In the genomic region with DNA sequence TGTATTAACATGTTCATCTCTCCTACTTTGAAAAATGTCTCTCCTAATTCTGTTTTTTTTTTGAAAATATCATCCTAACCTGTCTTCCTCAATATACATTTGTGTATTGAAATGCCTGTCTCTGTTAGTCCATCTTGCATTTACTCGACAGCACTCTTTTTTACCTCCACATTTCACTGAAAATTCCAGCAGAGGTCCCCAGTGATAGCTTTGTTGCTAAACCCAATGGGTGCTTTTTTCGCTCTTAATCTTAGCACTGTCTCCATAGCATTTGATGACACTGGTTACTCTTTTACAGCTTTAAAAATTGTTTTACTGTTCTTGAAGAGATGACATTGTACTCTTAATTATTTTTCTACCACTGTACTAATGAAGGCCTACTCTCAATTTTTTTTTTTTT, we compare ENCODE assay signal across 8 cellular contexts. TPM values are rescaled to one million over a fixed set of nuclear protein-coding genes. Genes with fewer than 3 reads are reported as not detected.
A peak's percentile ranks its signal among the peaks of the same experiment; 100 is the strongest.
DNase-seq lines count a peak whose midpoint lies in the region; ATAC-seq, FAIRE-seq and TF ChIP-seq lines count a peak whose summit lies in the region.

No MANE protein-coding gene starts in this region.

- BruUV-seq in GM12878 (replicated peaks; lab: Mats Ljungman, UMichigan): no TSS peak

- H3K9ac ChIP-seq in Karpas-422 (ENCODE audit: low read length) (no peak overlapping the region), GM12878 (ENCODE audit: control insufficient read depth, insufficient read depth, low read length) (no peak overlapping the region)

- H2AFZ ChIP-seq in Karpas-422 (ENCODE audit: low read length) (no peak overlapping the region), GM12878 (ENCODE audit: control insufficient read depth, low read depth, low read length) (no peak overlapping the region)

- ATAC-seq in GM12878: peak; percentile 72

- H3K9me3 ChIP-seq in DOHH2 (ENCODE audit: control insufficient read depth, insufficient read depth, low read length) (no peaks in the 10 kb centered on the region), Karpas-422 (ENCODE audit: low read length) (no peaks in the 10 kb centered on the region), GM12878 (replicated peaks; ENCODE audit: control insufficient read depth, insufficient read depth, low read length) (no peaks in the 10 kb centered on the region)

- H4K20me1 ChIP-seq in DOHH2 (ENCODE audit: control insufficient read depth, insufficient read depth, low read depth, low read length) (0 out of 2 replicates have a peak, but pooled peaks cover 3% of the 10 kb centered on the region), Karpas-422 (ENCODE audit: insufficient read depth, low read depth, low read length) (peaks cover 35% of the 10 kb centered on the region), GM12878 (ENCODE audit: control insufficient read depth, insufficient read depth) (no peaks in the 10 kb centered on the region)

- RAD21 ChIA-PET in GM12878 (lab: Charles Lee; ENCODE audit: unreplicated experiment): interaction anchor here (0.7 to 3.0 kb wide), 4 partner anchors 12 to 142 kb away, joined by 3 to 34 read pairs (median 4); no protein-coding TSS in a partner anchor

- H3K9me2 ChIP-seq in DOHH2 (replicated peaks; ENCODE audit: control insufficient read depth, low read length): no peaks in the 10 kb centered on the region
- H3K9me2 ChIP-seq in Karpas-422 (replicated peaks; ENCODE audit: insufficient read depth, low read length): no peaks in the 10 kb centered on the region

- H3F3A ChIP-seq in DOHH2 (ENCODE audit: control insufficient read depth, insufficient read depth): no peaks in the 10 kb centered on the region

- no peak for TF ChIP-seq POLR2A in GM12878 (IDR thresholded peaks at IDR 0.05; ENCODE audit: low read depth, low read length)

- TF ChIP-seq CTCF in DOHH2 (IDR thresholded peaks at IDR 0.05; ENCODE audit: low read depth, low read length, poor library complexity, severe bottlenecking) (peak; percentile 51), GM12878 (IDR thresholded peaks at IDR 0.05 in 2 of 3, conservative IDR thresholded peaks at IDR 0.05 in 1 of 3; ENCODE audit: control insufficient read depth in 2 of 3, extremely low read depth in 1 of 3, insufficient read depth in 1 of 3, low read depth in 3 of 3, low read length in 3 of 3) (peak; percentile 35 to 55 (median 37); a peak in 4 of 6 replicates)

- intact Hi-C loops in GM12878 (cut with micrococcal nuclease; ENCODE audit: unreplicated experiment): loop anchor here (2.0 to 10.0 kb wide), 2 partner anchors 107 to 141 kb away; no protein-coding TSS in a partner anchor

- H3K36me3 ChIP-seq in DOHH2 (ENCODE audit: control insufficient read depth, low read length) (no peaks in the 10 kb centered on the region), Karpas-422 (ENCODE audit: insufficient read depth, low read length) (no peaks in the 10 kb centered on the region), GM12878 (ENCODE audit: control insufficient read depth in 2 of 2, insufficient read depth in 2 of 2, low read length in 1 of 2) (no peaks in the 10 kb centered on the region)

- H3K4me2 ChIP-seq in DOHH2 (ENCODE audit: low read length) (no peak overlapping the region), Karpas-422 (ENCODE audit: low read depth, low read length, poor library complexity, severe bottlenecking) (no peak overlapping the region), GM12878 (ENCODE audit: control insufficient read depth, insufficient read depth) (no peak overlapping the region)

- in situ Hi-C loops in GM12878 (cut with MboI): loop anchor here (5.0 kb wide), 1 partner anchor 145 kb away; no protein-coding TSS in a partner anchor

- TF ChIP-seq RAD21 in GM12878 (IDR thresholded peaks at IDR 0.05; ENCODE audit: insufficient read depth, low read depth, low read length): peak; percentile 80

- no peak for TF ChIP-seq EP300 in GM12878 (IDR thresholded peaks at IDR 0.05; ENCODE audit: borderline replicate concordance in 1 of 2, control insufficient read depth in 1 of 2, low read depth in 2 of 2, low read length in 2 of 2)

- POLR2A ChIA-PET in GM12878 (lab: Charles Lee): no interaction called here

- H3K4me1 ChIP-seq in DOHH2 (ENCODE audit: control insufficient read depth, low read length) (no peaks in the 10 kb centered on the region), Karpas-422 (ENCODE audit: low read length) (no peaks in the 10 kb centered on the region), GM12878 (ENCODE audit: control insufficient read depth, insufficient read depth, low read length) (no peaks in the 10 kb centered on the region)

- CTCF ChIA-PET in GM12878 (lab: Yijun Ruan, JAX): interaction anchor here (0.6 to 3.1 kb wide), 16 partner anchors 10 to 346 kb away, joined by 3 to 75 read pairs (median 3); no protein-coding TSS in a partner anchor

- H3K27me3 ChIP-seq in DOHH2 (ENCODE audit: control insufficient read depth, low read length) (no peaks in the 10 kb centered on the region), Karpas-422 (ENCODE audit: low read length) (no peaks in the 10 kb centered on the region), GM12878 (replicated peaks in 1 of 2; ENCODE audit: control insufficient read depth in 2 of 2, insufficient read depth in 2 of 2, low read length in 1 of 2) (no peaks in the 10 kb centered on the region)

- SMC1A ChIA-PET in GM12878 (lab: Charles Lee; ENCODE audit: uncharacterized antibody, unreplicated experiment): interaction anchor here (0.9 to 11.9 kb wide), 9 partner anchors 9 to 270 kb away, joined by 3 to 95 read pairs (median 4); no protein-coding TSS in a partner anchor

- H3K27ac ChIP-seq in DOHH2 (ENCODE audit: low read depth, low read length): no peak overlapping the region
- H3K27ac ChIP-seq in Karpas-422 (ENCODE audit: low read length): no peak overlapping the region
- H3K27ac ChIP-seq in GM12878 (ENCODE audit: control insufficient read depth, insufficient read depth): no peak overlapping the region

- H3K79me2 ChIP-seq in DOHH2 (ENCODE audit: control insufficient read depth, low read length): 0 out of 2 replicates have a peak, but pooled peaks cover 2% of the 10 kb centered on the region
- H3K79me2 ChIP-seq in Karpas-422 (ENCODE audit: low read length): peaks cover 9% of the 10 kb centered on the region
- no peaks in the 10 kb centered on the region; the same call in 1 of the 2 replicates for H3K79me2 ChIP-seq in GM12878 (ENCODE audit: control insufficient read depth, insufficient read depth, low read length)

- WGBS in GM12878 (ENCODE audit: insufficient coverage, insufficient replicate concordance, low lambda C conversion rate, missing lambda C conversion rate): 47% methylated on average over 2 of the region's 2 CpGs

- H3K4me3 ChIP-seq in DOHH2 (ENCODE audit: low read length) (no peak overlapping the region), Karpas-422 (ENCODE audit: low read length) (no peak overlapping the region), GM12878 (no peak overlapping the region)

- peak; percentile 78 for DNase-seq in Karpas-422
- no peak for DNase-seq in GM12878 (ENCODE audit: low read depth, low spot score)
- DNase-seq in medulla oblongata (ENCODE audit: extremely low spot score): peak; percentile 69
- no peak for DNase-seq in activated T-cell treated with anti-CD3 and anti-CD28 coated beads for 4 hours
- no peak for DNase-seq in central memory CD4-positive, alpha-beta T cell
- DNase-seq in activated effector memory CD4-positive, alpha-beta T cell treated with anti-CD3 and anti-CD28 coated beads, Interleukin-2, amount 50 U/mL, for 16 hours: no peak
- DNase-seq in ureter (ENCODE audit: low spot score): no peak

- peak; percentile 59 for FAIRE-seq in GM12878 (lab: Jason Lieb, UNC)

TF ChIP-seq in GM12878, 131 proteins besides CTCF, POLR2A, EP300 and RAD21:
- TF ChIP-seq RFX5 (IDR thresholded peaks at IDR 0.05; ENCODE audit: low read depth, low read length): peak; percentile 71
- TF ChIP-seq ZZZ3 (IDR thresholded peaks at IDR 0.05; ENCODE audit: control insufficient read depth, insufficient read length, low read depth): no peak
- TF ChIP-seq SUPT20H (IDR thresholded peaks at IDR 0.05; ENCODE audit: borderline replicate concordance, control insufficient read depth, low read depth, low read length): no peak
- peak; percentile 56; the same call in 1 of the 2 replicates for TF ChIP-seq SMC3 (IDR thresholded peaks at IDR 0.05; ENCODE audit: borderline replicate concordance, low read length)
- no peak for TF ChIP-seq CHD2 (IDR thresholded peaks at IDR 0.05; ENCODE audit: borderline replicate concordance, low read depth, low read length)
- TF ChIP-seq CREB1 (IDR thresholded peaks at IDR 0.05; ENCODE audit: low read depth): 0 out of 2 replicates have a peak, but pooled peaks have one; percentile 12
- no peak for TF ChIP-seq ZBED1 (IDR thresholded peaks at IDR 0.05; ENCODE audit: borderline replicate concordance)

RNA-seq across cellular contexts. Expression of gene OSBPL9, which starts 10.8 kb away (rescaled TPM):
- 62.7 and 128 TPM in 2 replicates for total RNA-seq in Karpas-422 (2014; rRNA removed; shearing (Covaris generic); ENCODE audit: low replicate concordance)
- 205 and 209 TPM in 2 replicates for total RNA-seq in GM12878 (2013; cell fraction: nucleolus; rRNA removed)
- 128 and 139 TPM in 2 replicates for total RNA-seq in GM12878 (2014; rRNA removed)
- total RNA-seq in GM12878 (2014; rRNA removed; fragmentation: Illumina TruSeq; extraction: Trizol): 150 and 151 TPM in 2 replicates
- 102 TPM in 2 replicates for total RNA-seq in GM12878 (2021)
- 67.4 TPM for polyA plus RNA-seq in GM12878 (2011; ENCODE audit: low read depth)
- polyA plus RNA-seq in GM12878 (2011; rRNA removed): 114 and 129 TPM in 2 replicates
- 84.6 and 110 TPM in 2 replicates for polyA plus RNA-seq in GM12878 (2011; cell fraction: cytosol; rRNA removed)
- polyA plus RNA-seq in GM12878 (2011; cell fraction: nucleus; rRNA removed): 81.8 and 103 TPM in 2 replicates
- polyA plus RNA-seq in GM12878 (2012): 68.8 and 80.0 TPM in 2 replicates
- 156 and 202 TPM in 2 replicates for polyA plus RNA-seq in GM12878 (2014; fragmentation: Illumina TruSeq; extraction: Trizol)
- polyA plus RNA-seq in GM12878 (2014; fragmentation: Nextera tagmentation; extraction: Ambion mirVana): 10 to 100 TPM; 25.9 to 41.9 TPM
- polyA plus RNA-seq in GM12878 (2014; rRNA removed): 89.1 and 103 TPM in 2 replicates
- polyA plus RNA-seq in GM12878 (2016; fragmentation: Nextera tagmentation; extraction: Ambion mirVana): 100 to 1,000 TPM in 1 of 2 experiments, 10 to 100 TPM in 1; 98.7 to 112 TPM
- 153 and 174 TPM in 2 replicates for polyA minus RNA-seq in GM12878 (2011; rRNA and poly(A)+ RNA removed)
- 37.0 and 63.4 TPM in 2 replicates for polyA minus RNA-seq in GM12878 (2011; cell fraction: cytosol; rRNA and poly(A)+ RNA removed)
- 92.8 and 131 TPM in 2 replicates for polyA minus RNA-seq in GM12878 (2011; cell fraction: nucleus; rRNA and poly(A)+ RNA removed)
- 107 TPM for total RNA-seq in ureter

Comparison
In these comparisons a context has a peak if more than half of its experiments do, and no peak if none do; other contexts are left out.
1. DNase-seq: peak in Karpas-422 (single experiment) and medulla oblongata (single experiment); none in GM12878 (single experiment), activated T-cell treated with anti-CD3 and anti-CD28 coated beads for 4 hours (single experiment), central memory CD4-positive, alpha-beta T cell (single experiment), activated effector memory CD4-positive, alpha-beta T cell treated with anti-CD3 and anti-CD28 coated beads, Interleukin-2, amount 50 U/mL, for 16 hours (single experiment) and ureter (single experiment).